26 cellular contexts compared by ENCODE assay signal in the genomic region with DNA sequence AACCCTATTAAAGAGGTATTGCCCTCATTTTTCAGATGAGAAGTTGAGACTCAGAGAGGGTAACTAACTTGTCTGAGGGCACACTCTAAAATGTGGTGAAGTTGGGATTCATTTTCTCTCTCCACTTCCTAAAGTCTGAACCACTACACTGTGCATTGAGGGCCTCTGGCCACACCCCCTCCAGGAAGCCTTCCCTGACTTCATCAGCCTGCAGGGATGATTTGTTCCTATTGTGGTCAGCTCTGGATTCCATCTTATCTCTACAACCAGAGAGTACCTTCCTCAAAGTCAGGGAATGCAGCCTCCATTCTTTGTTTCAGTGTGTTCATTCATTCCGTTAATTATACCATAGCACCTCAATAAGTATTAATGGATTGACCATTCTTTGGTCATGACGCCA.
"Had no signal": no experiment of that assay in that cellular context is flagged by ENCODE, and none has a peak within 500 bp of the region (broad histone marks: within the 10 kb centered on the region; RNA-seq: fewer than 3 reads in every experiment).

No MANE protein-coding gene starts in this region.

- H3K4me3 Mint-ChIP-seq: effector memory CD8-positive, alpha-beta T cell; naive thymus-derived CD4-positive, alpha-beta T cell; nephron progenitor cell; stimulated activated effector memory CD8-positive, alpha-beta T cell treated with anti-CD3 and anti-CD28 coated beads, Interleukin-12 subunit alpha, Interleukin-12 subunit beta, amount 100 ng/mL, for 72 hours had no signal

- DNase-seq: cortex of kidney; effector memory CD8-positive, alpha-beta T cell; erythroblast; esophagus squamous epithelium; foreskin melanocyte; kidney; left cardiac atrium; left lung; mesenchymal stem cell; midbrain; naive thymus-derived CD4-positive, alpha-beta T cell; nephron progenitor cell; nucleus accumbens; stimulated activated CD4-positive, alpha-beta T cell treated with anti-CD3 and anti-CD28 coated beads, Interleukin-2, amount 100 ng/mL, for 24 hours; stimulated activated CD4-positive, alpha-beta T cell treated with anti-CD3 and anti-CD28 coated beads, Interleukin-4, amount 100 ng/mL, for 24 hours; stimulated activated naive CD4-positive, alpha-beta T cell treated with Interleukin-2 at 50 U/mL for 16 hours; substantia nigra; testis; upper lobe of left lung; uterus had no signal

- H3K36me3 Mint-ChIP-seq: naive thymus-derived CD4-positive, alpha-beta T cell; stimulated activated effector memory CD8-positive, alpha-beta T cell treated with anti-CD3 and anti-CD28 coated beads, Interleukin-12 subunit alpha, Interleukin-12 subunit beta, amount 100 ng/mL, for 72 hours had no signal

- FAIRE-seq: endometrium, kidney had no signal

- H3K27me3 ChIP-seq: left lung, right atrium auricular region, testis, tibial nerve, upper lobe of left lung, uterus had no signal

- H3K4me3 ChIP-seq: esophagus squamous epithelium, left lung, prostate gland, right atrium auricular region, testis, tibial nerve, upper lobe of left lung, uterus had no signal

- H3K36me3 ChIP-seq: esophagus squamous epithelium, left lung, prostate gland, right atrium auricular region, tibial nerve, upper lobe of left lung, uterus had no signal

- H3K27ac ChIP-seq: esophagus squamous epithelium, left lung, prostate gland, right atrium auricular region, testis, tibial nerve, upper lobe of left lung, uterus had no signal

- H3K9me3 ChIP-seq: esophagus squamous epithelium, left lung, prostate gland, right atrium auricular region, testis, tibial nerve, upper lobe of left lung, uterus had no signal

- ATAC-seq: effector memory CD8-positive, alpha-beta T cell; left cardiac atrium; left lung; naive thymus-derived CD4-positive, alpha-beta T cell; sciatic nerve; stimulated activated effector memory CD8-positive, alpha-beta T cell treated with anti-CD3 and anti-CD28 coated beads, Interleukin-12 subunit alpha, Interleukin-12 subunit beta, amount 100 ng/mL, for 72 hours had no signal

- H3K4me1 Mint-ChIP-seq: stimulated activated effector memory CD8-positive, alpha-beta T cell treated with anti-CD3 and anti-CD28 coated beads, Interleukin-12 subunit alpha, Interleukin-12 subunit beta, amount 100 ng/mL, for 72 hours had no signal

- H3K4me1 ChIP-seq: esophagus squamous epithelium, left lung, prostate gland, testis, tibial nerve, upper lobe of left lung, uterus had no signal

- H3K9me3 Mint-ChIP-seq: nephron progenitor cell; stimulated activated effector memory CD8-positive, alpha-beta T cell treated with anti-CD3 and anti-CD28 coated beads, Interleukin-12 subunit alpha, Interleukin-12 subunit beta, amount 100 ng/mL, for 72 hours had no signal

- H3K27ac Mint-ChIP-seq: effector memory CD8-positive, alpha-beta T cell; nephron progenitor cell; stimulated activated effector memory CD8-positive, alpha-beta T cell treated with anti-CD3 and anti-CD28 coated beads, Interleukin-12 subunit alpha, Interleukin-12 subunit beta, amount 100 ng/mL, for 72 hours had no signal
